In the genomic region with DNA sequence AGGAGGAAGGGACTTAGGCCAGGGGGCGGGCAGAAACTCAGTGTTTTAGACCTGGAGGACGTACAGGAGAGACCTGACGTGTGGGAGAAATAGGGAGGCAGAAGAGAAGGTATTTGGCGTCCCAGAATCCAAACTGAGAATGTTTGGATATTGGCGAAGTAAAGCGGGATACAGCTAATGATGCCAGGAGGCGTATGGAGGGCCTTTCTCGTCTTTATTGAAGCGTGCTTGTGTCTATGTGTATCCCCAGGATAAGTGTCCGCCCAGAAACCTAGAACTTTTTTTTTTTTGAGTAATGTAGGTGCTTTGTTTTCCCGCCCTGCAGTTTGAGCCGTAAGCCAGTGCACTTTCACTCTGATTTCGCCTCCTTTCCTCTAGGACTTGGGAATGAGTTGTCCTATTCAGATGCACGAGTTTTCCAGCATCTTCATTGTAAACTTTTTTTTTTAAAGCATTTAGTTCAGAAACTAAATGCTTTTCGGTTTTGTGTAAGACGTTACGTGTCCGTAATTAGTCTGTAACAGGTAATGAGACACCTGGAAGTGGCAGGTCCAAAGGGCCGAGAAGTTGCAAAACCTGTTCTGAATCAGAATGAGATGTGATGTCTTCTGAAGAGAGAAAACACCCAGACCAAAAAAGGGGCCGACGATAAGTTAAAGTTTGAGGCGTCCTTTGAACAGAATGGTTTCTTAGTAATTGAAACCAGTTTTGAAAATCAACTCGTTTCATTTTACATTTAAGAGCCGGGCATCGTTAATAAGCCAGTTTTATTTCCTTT, we compare ENCODE assay signal across 8 cellular contexts.
DNase-seq lines count a peak whose midpoint lies in the region; ATAC-seq and FAIRE-seq lines count a peak whose summit lies in the region.

No MANE protein-coding gene starts in this region.

- peak overlapping the region; percentile 94 to 98 for H3K27ac Mint-ChIP-seq in effector memory CD8-positive, alpha-beta T cell

- H3K4me3 Mint-ChIP-seq in effector memory CD8-positive, alpha-beta T cell = peak overlapping the region; percentile 92 to 95

- no peaks in the 10 kb centered on the region for H3K27me3 Mint-ChIP-seq in effector memory CD8-positive, alpha-beta T cell

- peaks cover 24 to 41% of the 10 kb centered on the region in 2 donors for H3K4me1 Mint-ChIP-seq in effector memory CD8-positive, alpha-beta T cell (ENCODE audit: low read depth in 2 of 2)

- peak; percentile 11 for DNase-seq in DMS79 (lab: John Stamatoyannopoulos, UW)
- peak; percentile 30 for DNase-seq in RCC 7860 (ENCODE audit: low spot score)
- DNase-seq in effector memory CD8-positive, alpha-beta T cell = no peak
- DNase-seq in midbrain (lab: John Stamatoyannopoulos, UW) = peak; percentile 35
- no peak for DNase-seq in stimulated activated CD4-positive, alpha-beta T cell treated with anti-CD3 and anti-CD28 coated beads, Interleukin-15, amount 100 ng/mL, for 24 hours
- DNase-seq in stimulated activated CD4-positive, alpha-beta T cell treated with anti-CD3 and anti-CD28 coated beads, Interleukin-12 subunit alpha, Interleukin-12 subunit beta, amount 100 ng/mL, for 4 hours = no peak

- ATAC-seq in GM19438 (IDR thresholded peaks at IDR 0.05; ENCODE audit: low read depth, unreplicated experiment) = peak; percentile 20
- peak; percentile 32 for ATAC-seq in HG03378 (IDR thresholded peaks at IDR 0.05; ENCODE audit: unreplicated experiment)
- peak; percentile 11 for ATAC-seq in effector memory CD8-positive, alpha-beta T cell (replicated peaks)

- peaks cover 25% of the 10 kb centered on the region for H3K36me3 Mint-ChIP-seq in effector memory CD8-positive, alpha-beta T cell (ENCODE audit: insufficient read depth)

- H3K9me3 Mint-ChIP-seq in effector memory CD8-positive, alpha-beta T cell = no peaks in the 10 kb centered on the region

- no peak for FAIRE-seq in RCC 7860 (lab: Jason Lieb, UNC)

Comparison
In these comparisons a context has a peak if more than half of its experiments do, and no peak if none do; other contexts are left out.
1. DNase-seq: peak in DMS79 (single experiment), RCC 7860 (single experiment) and midbrain (single experiment); none in effector memory CD8-positive, alpha-beta T cell (0 of 3), stimulated activated CD4-positive, alpha-beta T cell treated with anti-CD3 and anti-CD28 coated beads, Interleukin-15, amount 100 ng/mL, for 24 hours (single experiment) and stimulated activated CD4-positive, alpha-beta T cell treated with anti-CD3 and anti-CD28 coated beads, Interleukin-12 subunit alpha, Interleukin-12 subunit beta, amount 100 ng/mL, for 4 hours (single experiment).
2. Peak in every context shown above with its lines, with median percentiles within 50 percentile points of each other: ATAC-seq.